ENCODE assay signal across 27 cellular contexts in genomic region chr4:120871173-120871572, GRCh38.
"Had no signal": no experiment of that assay in that cellular context is flagged by ENCODE, and none has a peak within 500 bp of the region (broad histone marks: within the 10 kb centered on the region; RNA-seq: fewer than 3 reads in every experiment).

No MANE protein-coding gene starts in this region.

- ATAC-seq: stimulated activated effector memory CD8-positive, alpha-beta T cell treated with anti-CD3 and anti-CD28 coated beads, Interleukin-12 subunit alpha, Interleukin-12 subunit beta, amount 100 ng/mL, for 72 hours; stimulated activated naive CD8-positive, alpha-beta T cell treated with anti-CD3 and anti-CD28 coated beads, Interleukin-15, Interleukin-2, amounts not matched to agents 100 U/mL and 50 U/mL, for 24 hours; upper lobe of right lung had no signal

- H3K27me3 Mint-ChIP-seq: naive B cell; natural killer cell treated with Interleukin-12 subunit alpha and Interleukin-12 subunit beta and Interleukin-15 and Interleukin-18, amount 100 ng/mL, for 72 hours had no signal

- H3K36me3 ChIP-seq: esophagus squamous epithelium, neural progenitor cell, prostate gland, right atrium auricular region, sigmoid colon, tibial artery, upper lobe of right lung, uterus had no signal

- DNase-seq: dermis blood vessel endothelial cell; effector memory CD4-positive, alpha-beta T cell; erythroblast; esophagus squamous epithelium; foreskin melanocyte; hypothalamus; immature natural killer cell; mucosa of descending colon; naive B cell; sigmoid colon; stimulated activated CD4-positive, alpha-beta T cell treated with anti-CD3 and anti-CD28 coated beads, Interleukin-2, amount 100 ng/mL, for 24 hours; stimulated activated CD4-positive, alpha-beta T cell treated with anti-CD3 and anti-CD28 coated beads, Interleukin-4, amount 100 ng/mL, for 24 hours; stimulated activated naive CD8-positive, alpha-beta T cell treated with anti-CD3 and anti-CD28 coated beads, Interleukin-15, Interleukin-2, amounts not matched to agents 100 U/mL and 50 U/mL, for 24 hours; substantia nigra; testis; tibial artery; upper lobe of right lung; uterus had no signal

- H3K36me3 Mint-ChIP-seq: immature natural killer cell; memory B cell; mesothelial cell of epicardium; naive B cell; natural killer cell treated with Interleukin-12 subunit alpha and Interleukin-12 subunit beta and Interleukin-15 and Interleukin-18, amount 100 ng/mL, for 72 hours; neural progenitor cell; stimulated activated effector memory CD8-positive, alpha-beta T cell treated with anti-CD3 and anti-CD28 coated beads, Interleukin-12 subunit alpha, Interleukin-12 subunit beta, amount 100 ng/mL, for 72 hours had no signal

- H3K27me3 ChIP-seq: esophagus squamous epithelium, neural progenitor cell, right atrium auricular region, sigmoid colon, testis, tibial artery, upper lobe of right lung, uterus had no signal

- H3K4me3 Mint-ChIP-seq: immature natural killer cell; memory B cell; mesothelial cell of epicardium; naive B cell; natural killer cell treated with Interleukin-12 subunit alpha and Interleukin-12 subunit beta and Interleukin-15 and Interleukin-18, amount 100 ng/mL, for 72 hours; neural progenitor cell; stimulated activated effector memory CD8-positive, alpha-beta T cell treated with anti-CD3 and anti-CD28 coated beads, Interleukin-12 subunit alpha, Interleukin-12 subunit beta, amount 100 ng/mL, for 72 hours had no signal

- H3K9me3 Mint-ChIP-seq: immature natural killer cell; memory B cell; naive B cell; natural killer cell treated with Interleukin-12 subunit alpha and Interleukin-12 subunit beta and Interleukin-15 and Interleukin-18, amount 100 ng/mL, for 72 hours; neural progenitor cell; stimulated activated effector memory CD8-positive, alpha-beta T cell treated with anti-CD3 and anti-CD28 coated beads, Interleukin-12 subunit alpha, Interleukin-12 subunit beta, amount 100 ng/mL, for 72 hours had no signal

- H3K4me1 ChIP-seq: esophagus squamous epithelium, testis, uterus had no signal

- H3K27ac Mint-ChIP-seq: immature natural killer cell; memory B cell; mesothelial cell of epicardium; naive B cell; natural killer cell treated with Interleukin-12 subunit alpha and Interleukin-12 subunit beta and Interleukin-15 and Interleukin-18, amount 100 ng/mL, for 72 hours; neural progenitor cell; stimulated activated effector memory CD8-positive, alpha-beta T cell treated with anti-CD3 and anti-CD28 coated beads, Interleukin-12 subunit alpha, Interleukin-12 subunit beta, amount 100 ng/mL, for 72 hours had no signal

- H3K4me1 Mint-ChIP-seq: immature natural killer cell; memory B cell; naive B cell; stimulated activated effector memory CD8-positive, alpha-beta T cell treated with anti-CD3 and anti-CD28 coated beads, Interleukin-12 subunit alpha, Interleukin-12 subunit beta, amount 100 ng/mL, for 72 hours had no signal

- H3K4me3 ChIP-seq: coronary artery, esophagus squamous epithelium, lung, mucosa of descending colon, neural progenitor cell, prostate gland, right atrium auricular region, sigmoid colon, testis, tibial artery, upper lobe of right lung, uterus had no signal

- H2AFZ ChIP-seq: neural progenitor cell had no signal

- H3K27ac ChIP-seq: coronary artery, esophagus squamous epithelium, neural progenitor cell, prostate gland, right atrium auricular region, sigmoid colon, testis, tibial artery, upper lobe of right lung, uterus had no signal

- H3K9ac ChIP-seq: neural progenitor cell had no signal

- H3K9me3 ChIP-seq: esophagus squamous epithelium, mucosa of descending colon, prostate gland, right atrium auricular region, sigmoid colon, testis, tibial artery, upper lobe of right lung, uterus had no signal

- H3K4me2 ChIP-seq: neural progenitor cell had no signal
